33 cellular contexts compared by ENCODE assay signal in genomic region chr9:131173995-131174394, GRCh38.
"Had no signal": no experiment of that assay in that cellular context is flagged by ENCODE, and none has a peak within 500 bp of the region (broad histone marks: within the 10 kb centered on the region; RNA-seq: fewer than 3 reads in every experiment).

No MANE protein-coding gene starts in this region.

- H3K4me2 ChIP-seq: SK-N-SH had no signal

- ATAC-seq: PC-3 had no signal

- H3K4me1 ChIP-seq: Peyer's patch had no signal

- H3K9me3 ChIP-seq: MG63, Peyer's patch, SJSA1, SK-N-SH had no signal

- DNase-seq: Kasumi-1; MG63; NCI-H1048; NCI-H1092 treated with DMSO at 0.1 percent for 48 hours; NCI-H1105 treated with DMSO at 0.1 percent for 48 hours; NCI-H1417; NCI-H1436; NCI-H146; NCI-H1694; NCI-H187; NCI-H1930; NCI-H2029 treated with DMSO at 0.1 percent for 48 hours; NCI-H2081 treated with DMSO at 0.1 percent for 48 hours; NCI-H2107; NCI-H2171; NCI-H226; NCI-H446 treated with DMSO at 0.1 percent for 48 hours; NCI-H510A; NCI-H524; NCI-H526; NCI-H69; NCI-H748 treated with DMSO at 0.1 percent for 48 hours; NCI-H82; NK-92 treated with Interleukin-12 subunit alpha and Interleukin-12 subunit beta, amount 100 ng/mL, for 24 hours; OCI-M1; PC-3; Peyer's patch; Right ventricle myocardium superior; RPMI8226; SHP77 treated with DMSO at 0.1 percent for 48 hours; SK-N-SH; SW 1271 had no signal

- H3K27ac ChIP-seq: Peyer's patch, SJSA1 had no signal

- H3K4me3 ChIP-seq: MG63, Peyer's patch, SJSA1 had no signal

- H3K27me3 ChIP-seq: MG63, Peyer's patch, SJSA1 had no signal

- H3K9ac ChIP-seq: SK-N-SH had no signal
